ENCODE assay signal across 8 cellular contexts in the genomic region with DNA sequence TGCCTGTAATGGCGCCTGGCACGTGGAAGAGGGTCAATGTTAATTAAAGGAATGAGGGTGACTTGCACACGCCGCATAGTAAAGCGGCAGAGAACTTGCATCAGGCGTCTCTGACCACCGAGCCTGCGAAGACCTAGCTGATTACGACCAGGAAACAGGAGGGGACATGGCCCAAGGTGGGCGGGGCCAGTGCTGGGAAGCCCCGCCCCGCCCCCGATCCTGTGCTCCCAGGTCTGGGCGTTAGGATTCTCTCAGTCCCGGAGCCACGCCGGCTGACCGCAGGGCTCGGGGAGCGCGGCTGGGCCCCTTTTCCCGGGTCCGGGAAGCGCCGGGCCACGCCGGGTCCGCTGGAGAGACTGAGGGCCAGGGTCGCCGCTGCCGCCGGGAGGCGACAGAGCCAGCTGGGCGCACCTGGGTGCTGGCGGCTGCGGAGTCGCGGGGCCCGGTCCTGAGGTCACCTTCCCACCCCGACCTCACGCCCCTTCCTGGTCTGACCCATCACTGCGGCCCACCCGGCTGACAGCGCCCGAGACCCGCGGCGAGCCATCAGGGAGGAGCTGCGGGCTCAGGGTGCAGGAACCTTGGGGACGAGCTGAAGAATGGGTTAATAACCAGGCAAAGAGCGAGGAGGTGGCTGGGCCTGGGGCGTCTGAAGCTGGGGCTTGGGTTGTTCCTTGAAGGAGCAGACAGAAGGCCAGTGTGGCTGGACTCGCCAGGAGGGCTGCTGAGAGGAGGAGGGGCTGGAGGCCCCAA. TPM values are rescaled to one million over a fixed set of nuclear protein-coding genes. Genes with fewer than 3 reads are reported as not detected.
DNase-seq lines count a peak whose midpoint lies in the region; ATAC-seq and TF ChIP-seq lines count a peak whose summit lies in the region.

No MANE protein-coding gene starts in this region.

- no peak overlapping the region for H2BK120ac ChIP-seq in mesendoderm (ENCODE audit: low read depth, low read length)

- H2AK5ac ChIP-seq in mesendoderm (ENCODE audit: low read length) = no peak overlapping the region

- no peak overlapping the region for H3K27ac ChIP-seq in mesendoderm (ENCODE audit: low read depth, low read length)

- no CpG with 5 or more reads among the region's 53 CpGs for WGBS in mesendoderm (ENCODE audit: extremely low coverage, insufficient coverage, low lambda C conversion rate)

- no peaks in the 10 kb centered on the region for H3K79me2 ChIP-seq in mesendoderm (ENCODE audit: control insufficient read depth, insufficient read depth, low read length)

- H3K4ac ChIP-seq in mesendoderm (ENCODE audit: low read depth, low read length) = no peak overlapping the region

- no peak overlapping the region for H2BK5ac ChIP-seq in mesendoderm (ENCODE audit: low read length)

- H4K8ac ChIP-seq in mesendoderm (ENCODE audit: low read depth, low read length) = no peak overlapping the region

- peak overlapping the region; percentile 85 for H3K56ac ChIP-seq in mesendoderm (ENCODE audit: low read length)

- no peaks in the 10 kb centered on the region for H3K4me1 ChIP-seq in mesendoderm (ENCODE audit: control insufficient read depth, low read depth, low read length)

- DNase-seq in ELF-1 (ENCODE audit: low read depth, low spot score) (peak; percentile 96), choroid plexus epithelial cell (ENCODE audit: low read depth) (peak; percentile 41), mesendoderm (peak; percentile 95), cerebellar nuclear complex (lab: John Stamatoyannopoulos, UW) (no peak), NCI-H1930 (lab: John Stamatoyannopoulos, UW) (no peak)
- DNase-seq in activated CD4-positive, CD25-positive, alpha-beta regulatory T cell treated with anti-CD3 and anti-CD28 coated beads, Interleukin-2, amount 50 U/mL, for 72 hours = no peak

- H2BK15ac ChIP-seq in mesendoderm (replicated peaks; ENCODE audit: low read depth) = no peak overlapping the region

- no peak overlapping the region for H3K23ac ChIP-seq in mesendoderm (ENCODE audit: low read length)

- no peaks in the 10 kb centered on the region for H3K27me3 ChIP-seq in mesendoderm (ENCODE audit: insufficient read depth, low read length, poor library complexity)

- H3K79me1 ChIP-seq in mesendoderm (ENCODE audit: low read length) = no peaks in the 10 kb centered on the region

- H3K4me3 ChIP-seq in choroid plexus epithelial cell (ENCODE audit: low read depth, low read length) (peak overlapping the region; percentile 44), mesendoderm (ENCODE audit: low read length) (peak overlapping the region; percentile 56)

- no peaks in the 10 kb centered on the region for H3K36me3 ChIP-seq in mesendoderm (ENCODE audit: control insufficient read depth, insufficient read depth, low read length)

- peak overlapping the region; percentile 76 for H3K9ac ChIP-seq in mesendoderm (ENCODE audit: low read length)

- no peak for TF ChIP-seq CTCF in choroid plexus epithelial cell (conservative IDR thresholded peaks at IDR 0.05; ENCODE audit: low read depth, low read length)

- no peak overlapping the region for H4K5ac ChIP-seq in mesendoderm (ENCODE audit: low read length)

- H3K18ac ChIP-seq in mesendoderm (ENCODE audit: low read length) = no peak overlapping the region

- ATAC-seq in GM19455 (IDR thresholded peaks at IDR 0.05; ENCODE audit: unreplicated experiment) = peak; percentile 48
- peak; percentile 54 for ATAC-seq in HG03469 (IDR thresholded peaks at IDR 0.05; ENCODE audit: unreplicated experiment)

- peak overlapping the region; percentile 87 for H3K4me2 ChIP-seq in mesendoderm (ENCODE audit: low read length)

RNA-seq across cellular contexts. Expression of a gene that starts 23.0 kb away (rescaled TPM):
- polyA plus RNA-seq in mesendoderm (2013, experiment 1 of 2) = 0.28 TPM
- polyA plus RNA-seq in mesendoderm (2013, experiment 2 of 2) = 0.29 TPM

Comparison
In these comparisons a context has a peak if more than half of its experiments do, and no peak if none do; other contexts are left out.
1. DNase-seq: peak in ELF-1 (single experiment), choroid plexus epithelial cell (single experiment) and mesendoderm (single experiment); none in cerebellar nuclear complex (0 of 2), activated CD4-positive, CD25-positive, alpha-beta regulatory T cell treated with anti-CD3 and anti-CD28 coated beads, Interleukin-2, amount 50 U/mL, for 72 hours (single experiment) and NCI-H1930 (0 of 2).